In the genomic region with DNA sequence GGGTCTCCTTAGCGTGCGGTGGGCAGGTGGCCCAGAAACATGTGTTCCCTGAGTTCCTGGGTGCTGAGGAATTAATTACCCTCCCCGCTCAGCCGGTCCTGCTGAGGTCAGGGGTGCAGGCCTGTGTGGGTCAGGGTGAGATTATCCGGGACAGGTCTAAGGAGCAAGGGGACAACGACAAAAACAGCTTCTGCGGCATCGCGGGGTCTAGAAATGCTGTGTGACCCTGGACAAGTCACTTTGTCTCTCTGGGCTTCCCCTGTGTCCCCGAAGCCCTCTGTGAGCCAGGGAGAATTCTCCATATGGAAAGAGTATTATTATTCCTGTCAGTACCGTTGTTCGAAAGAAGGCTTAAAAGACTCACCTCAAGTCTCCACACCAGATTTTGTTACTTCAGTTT, we compare ENCODE assay signal across 9 cellular contexts.
"Had no signal": no experiment of that assay in that cellular context is flagged by ENCODE, and none has a peak within 500 bp of the region (broad histone marks: within the 10 kb centered on the region; RNA-seq: fewer than 3 reads in every experiment).

No MANE protein-coding gene starts in this region.

- H3K27ac ChIP-seq: HL-60 had no signal

- FAIRE-seq: H1, H54, K562 had no signal

- H2AFZ ChIP-seq: GM23338 had no signal

- DNase-seq: H9, HCEC 1CT, IMR-90, KG1 had no signal

- ATAC-seq: K562 had no signal

- H3K4me3 ChIP-seq: K562 had no signal
